Comparison of ENCODE assay signal across 11 cellular contexts in the genomic region with DNA sequence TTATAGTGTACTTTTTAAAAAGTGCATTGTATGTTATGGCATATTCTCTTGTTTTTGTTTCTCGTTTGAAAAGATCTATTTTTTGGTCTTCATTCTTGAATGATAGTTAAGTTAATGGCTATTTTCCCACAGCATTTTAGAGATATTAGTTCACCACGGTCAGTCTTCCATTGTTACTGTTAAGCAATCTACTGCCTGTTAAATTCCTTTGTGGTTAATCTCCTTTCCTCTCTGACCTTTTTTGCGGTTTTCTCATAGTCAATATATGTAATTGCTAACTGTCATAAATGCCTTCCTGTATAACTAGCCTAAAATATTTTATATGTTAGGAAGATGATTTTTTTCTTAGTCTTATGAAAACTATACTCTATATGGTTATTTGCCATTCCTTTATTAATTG.
DNase-seq lines count a peak whose midpoint lies in the region; ATAC-seq and TF ChIP-seq lines count a peak whose summit lies in the region.
"Had no signal": no experiment of that assay in that cellular context is flagged by ENCODE, and none has a peak within 500 bp of the region (broad histone marks: within the 10 kb centered on the region; RNA-seq: fewer than 3 reads in every experiment).

No MANE protein-coding gene starts in this region.

- H3K27ac Mint-ChIP-seq in chondrocyte (ENCODE audit: unreplicated experiment) (peak overlapping the region; percentile 68), osteocyte (ENCODE audit: unreplicated experiment) (peak overlapping the region; percentile 56)
- H3K27ac Mint-ChIP-seq: neural progenitor cell had no signal

- H3K9me3 Mint-ChIP-seq in chondrocyte (ENCODE audit: low read depth) (peaks cover 21% of the 10 kb centered on the region), osteocyte (ENCODE audit: unreplicated experiment) (peaks cover 14% of the 10 kb centered on the region)

- intact Hi-C loops in posterior vena cava (cut with DNase I) = no loop called here

- H3K4me3 Mint-ChIP-seq in chondrocyte (ENCODE audit: unreplicated experiment) = no peak overlapping the region
- H3K4me3 Mint-ChIP-seq in osteocyte (ENCODE audit: unreplicated experiment) = no peak overlapping the region
- H3K4me3 Mint-ChIP-seq: neural progenitor cell had no signal

- H3K36me3 Mint-ChIP-seq in chondrocyte (ENCODE audit: low read depth) (peaks cover 11% of the 10 kb centered on the region), osteocyte (ENCODE audit: unreplicated experiment) (peaks cover 9% of the 10 kb centered on the region)
- H3K36me3 Mint-ChIP-seq: neural progenitor cell had no signal

- H3K27me3 Mint-ChIP-seq in chondrocyte (ENCODE audit: low read depth) (no peaks in the 10 kb centered on the region), osteocyte (ENCODE audit: unreplicated experiment) (no peaks in the 10 kb centered on the region)

- peaks cover 25% of the 10 kb centered on the region for H3K4me1 Mint-ChIP-seq in chondrocyte (ENCODE audit: low read depth)
- peaks cover 26% of the 10 kb centered on the region for H3K4me1 Mint-ChIP-seq in osteocyte (ENCODE audit: unreplicated experiment)
- H3K4me1 Mint-ChIP-seq: neural progenitor cell had no signal

- TF ChIP-seq CTCF in chondrocyte (IDR thresholded peaks at IDR 0.05) = no peak
- no peak for TF ChIP-seq CTCF in osteocyte (IDR thresholded peaks at IDR 0.05)

- no peak for ATAC-seq in HG03280 (IDR thresholded peaks at IDR 0.05; ENCODE audit: unreplicated experiment)
- ATAC-seq in GM19463 (IDR thresholded peaks at IDR 0.05; ENCODE audit: unreplicated experiment) = no peak
- ATAC-seq in GM18517 (IDR thresholded peaks at IDR 0.05; ENCODE audit: unreplicated experiment) = no peak
- ATAC-seq: left colon had no signal

- DNase-seq in GM04504 (ENCODE audit: low read depth) (peak; percentile 68), NOMO-1 treated with DMSO at 0.1 percent for 48 hours (lab: John Stamatoyannopoulos, UW; ENCODE audit: unreplicated experiment) (peak; percentile 94), chondrocyte (ENCODE audit: low spot score) (no peak), osteocyte (ENCODE audit: extremely low spot score, unreplicated experiment) (no peak), posterior vena cava (ENCODE audit: low spot score) (no peak)
- DNase-seq: left colon, NCI-H146 had no signal

Comparison
In these comparisons a context has a peak if more than half of its experiments do, and no peak if none do; other contexts are left out.
1. DNase-seq: peak in GM04504 (single experiment) and NOMO-1 treated with DMSO at 0.1 percent for 48 hours (single experiment); none in chondrocyte (single experiment), osteocyte (single experiment) and posterior vena cava (single experiment).